1 cellular context compared by ENCODE assay signal in the genomic region with DNA sequence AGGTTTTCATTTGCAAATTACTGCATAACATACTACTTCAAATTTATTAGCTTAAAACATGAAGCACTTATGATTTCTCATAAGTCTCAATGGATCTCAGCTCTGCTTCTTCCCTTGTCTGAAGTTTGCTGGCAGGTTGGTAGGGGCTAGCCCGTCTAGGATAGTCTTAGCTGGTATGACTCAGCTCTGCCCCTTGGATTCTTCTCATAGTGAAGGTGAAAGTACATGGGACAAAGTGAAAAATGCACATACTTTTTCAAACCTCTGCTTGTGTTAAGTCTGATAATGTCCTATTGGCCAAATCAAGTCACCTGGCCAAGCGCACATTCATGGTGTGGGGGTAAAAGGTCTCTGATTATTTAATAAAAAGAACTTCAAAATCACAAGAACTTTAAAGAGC.
TF ChIP-seq lines count a peak whose summit lies in the region.

No MANE protein-coding gene starts in this region.

TF ChIP-seq in GM23338, 12 proteins besides CTCF, POLR2A, EP300 and RAD21 (continued from another document):
- TF ChIP-seq, protein P1, sequence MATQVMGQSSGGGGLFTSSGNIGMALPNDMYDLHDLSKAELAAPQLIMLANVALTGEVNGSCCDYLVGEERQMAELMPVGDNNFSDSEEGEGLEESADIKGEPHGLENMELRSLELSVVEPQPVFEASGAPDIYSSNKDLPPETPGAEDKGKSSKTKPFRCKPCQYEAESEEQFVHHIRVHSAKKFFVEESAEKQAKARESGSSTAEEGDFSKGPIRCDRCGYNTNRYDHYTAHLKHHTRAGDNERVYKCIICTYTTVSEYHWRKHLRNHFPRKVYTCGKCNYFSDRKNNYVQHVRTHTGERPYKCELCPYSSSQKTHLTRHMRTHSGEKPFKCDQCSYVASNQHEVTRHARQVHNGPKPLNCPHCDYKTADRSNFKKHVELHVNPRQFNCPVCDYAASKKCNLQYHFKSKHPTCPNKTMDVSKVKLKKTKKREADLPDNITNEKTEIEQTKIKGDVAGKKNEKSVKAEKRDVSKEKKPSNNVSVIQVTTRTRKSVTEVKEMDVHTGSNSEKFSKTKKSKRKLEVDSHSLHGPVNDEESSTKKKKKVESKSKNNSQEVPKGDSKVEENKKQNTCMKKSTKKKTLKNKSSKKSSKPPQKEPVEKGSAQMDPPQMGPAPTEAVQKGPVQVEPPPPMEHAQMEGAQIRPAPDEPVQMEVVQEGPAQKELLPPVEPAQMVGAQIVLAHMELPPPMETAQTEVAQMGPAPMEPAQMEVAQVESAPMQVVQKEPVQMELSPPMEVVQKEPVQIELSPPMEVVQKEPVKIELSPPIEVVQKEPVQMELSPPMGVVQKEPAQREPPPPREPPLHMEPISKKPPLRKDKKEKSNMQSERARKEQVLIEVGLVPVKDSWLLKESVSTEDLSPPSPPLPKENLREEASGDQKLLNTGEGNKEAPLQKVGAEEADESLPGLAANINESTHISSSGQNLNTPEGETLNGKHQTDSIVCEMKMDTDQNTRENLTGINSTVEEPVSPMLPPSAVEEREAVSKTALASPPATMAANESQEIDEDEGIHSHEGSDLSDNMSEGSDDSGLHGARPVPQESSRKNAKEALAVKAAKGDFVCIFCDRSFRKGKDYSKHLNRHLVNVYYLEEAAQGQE (IDR thresholded peaks at IDR 0.05; ENCODE audit: unreplicated experiment) = no peak
- no peak for TF ChIP-seq JUNB (IDR thresholded peaks at IDR 0.05; ENCODE audit: unreplicated experiment)
- no peak for TF ChIP-seq STAT1 (IDR thresholded peaks at IDR 0.05; ENCODE audit: unreplicated experiment)
- TF ChIP-seq NANOG (IDR thresholded peaks at IDR 0.05; ENCODE audit: borderline replicate concordance) = no peak
- no peak for TF ChIP-seq EZH2 (IDR thresholded peaks at IDR 0.05; ENCODE audit: low read depth, unreplicated experiment)
- TF ChIP-seq CREB1 (CRISPR knock-in tag; IDR thresholded peaks at IDR 0.05; ENCODE audit: low read depth) = no peak
- no peak for TF ChIP-seq EZH2phosphoT487 (IDR thresholded peaks at IDR 0.05; ENCODE audit: unreplicated experiment)
- no peak for TF ChIP-seq ETS1 (IDR thresholded peaks at IDR 0.05)
- TF ChIP-seq ZNF114 (CRISPR knock-in tag; IDR thresholded peaks at IDR 0.05) = no peak
- no peak for TF ChIP-seq POLR2AphosphoS5 (IDR thresholded peaks at IDR 0.05; ENCODE audit: low read depth)
TF ChIP-seq in GM23338: peak in this region for 0.
